ENCODE assay signal across 24 cellular contexts in genomic region chr7:157614457-157615020, GRCh38.
DNase-seq lines count a peak whose midpoint lies in the region; ATAC-seq, FAIRE-seq and TF ChIP-seq lines count a peak whose summit lies in the region.
"Had no signal": no experiment of that assay in that cellular context is flagged by ENCODE, and none has a peak within 500 bp of the region (broad histone marks: within the 10 kb centered on the region; RNA-seq: fewer than 3 reads in every experiment).

No MANE protein-coding gene starts in this region.

- no peaks in the 10 kb centered on the region for H3K36me3 Mint-ChIP-seq in activated naive CD4-positive, alpha-beta T cell treated with anti-CD3 and anti-CD28 coated beads, Interleukin-2, amount 50 U/mL, for 24 hours
- no peaks in the 10 kb centered on the region for H3K36me3 Mint-ChIP-seq in activated naive CD4-positive, alpha-beta T cell treated with anti-CD3 and anti-CD28 coated beads for 36 hours (ENCODE audit: low read depth)
- H3K36me3 Mint-ChIP-seq in CD4-positive, alpha-beta memory T cell, result no peaks in the 10 kb centered on the region
- H3K36me3 Mint-ChIP-seq: stimulated activated memory B cell treated with anti-CD40 and anti-IgM and Interleukin-4, amounts not matched to agents 10 μg/mL and 1 μg/mL and 100 μg/mL, for 72 hours had no signal

- no peak overlapping the region for H3K27ac ChIP-seq in CD4-positive, alpha-beta memory T cell (ENCODE audit: low read depth, low read length)
- H3K27ac ChIP-seq in K562 (ENCODE audit: extremely low read depth, low read depth, low read length) (no peak overlapping the region), osteoblast (ENCODE audit: low read depth, low read length) (no peak overlapping the region)
- H3K27ac ChIP-seq: cardiac muscle cell, esophagus squamous epithelium, upper lobe of left lung had no signal

- peaks cover 8% of the 10 kb centered on the region for H3K4me1 ChIP-seq in CD4-positive, alpha-beta memory T cell (ENCODE audit: insufficient read depth, low read length)
- H3K4me1 ChIP-seq in K562 (replicated peaks in 1 of 2; ENCODE audit: control insufficient read depth in 2 of 2, insufficient read depth in 2 of 2, low read length in 2 of 2) (peaks cover 0 to 26% of the 10 kb centered on the region in 2 experiments; a peak in 1 of 5 replicates), osteoblast (ENCODE audit: insufficient read depth, low read length) (no peaks in the 10 kb centered on the region)

- H3K9me3 ChIP-seq in CD4-positive, alpha-beta memory T cell (ENCODE audit: control insufficient read depth in 1 of 2, low read length in 2 of 2), result no peaks in the 10 kb centered on the region
- H3K9me3 ChIP-seq in K562 (replicated peaks; ENCODE audit: control insufficient read depth, insufficient read depth, low read depth, low read length), result no peaks in the 10 kb centered on the region
- H3K9me3 ChIP-seq in osteoblast (ENCODE audit: low read depth, low read length), result no peaks in the 10 kb centered on the region
- H3K9me3 ChIP-seq: esophagus squamous epithelium, upper lobe of left lung had no signal

- H3K36me3 ChIP-seq in CD4-positive, alpha-beta memory T cell (ENCODE audit: insufficient read depth, low read length), result no peaks in the 10 kb centered on the region
- H3K36me3 ChIP-seq in K562 (ENCODE audit: control insufficient read depth, insufficient read depth, low read length) (no peaks in the 10 kb centered on the region), osteoblast (ENCODE audit: insufficient read depth, low read length) (no peaks in the 10 kb centered on the region)
- H3K36me3 ChIP-seq: cardiac muscle cell, esophagus squamous epithelium, upper lobe of left lung had no signal

- H3K4me2 ChIP-seq in K562 (ENCODE audit: insufficient read depth, low read length), result no peak overlapping the region
- H3K4me2 ChIP-seq in osteoblast (ENCODE audit: insufficient read depth, low read length), result no peak overlapping the region

- no peaks in the 10 kb centered on the region for H3K79me2 ChIP-seq in K562 (ENCODE audit: control insufficient read depth, insufficient read depth, low read length)
- H3K79me2 ChIP-seq in osteoblast (ENCODE audit: insufficient read depth, low read length), result no peaks in the 10 kb centered on the region

- no peaks in the 10 kb centered on the region for H3K27me3 Mint-ChIP-seq in activated naive CD4-positive, alpha-beta T cell treated with anti-CD3 and anti-CD28 coated beads, Interleukin-2, amount 50 U/mL, for 24 hours
- H3K27me3 Mint-ChIP-seq in activated naive CD4-positive, alpha-beta T cell treated with anti-CD3 and anti-CD28 coated beads for 36 hours (ENCODE audit: low read depth), result no peaks in the 10 kb centered on the region
- no peaks in the 10 kb centered on the region for H3K27me3 Mint-ChIP-seq in CD4-positive, alpha-beta memory T cell

- 0% methylated on average over 12 of the region's 12 CpGs for WGBS in K562 (ENCODE audit: insufficient coverage, low coverage, missing lambda C conversion rate)

- peaks cover 19% of the 10 kb centered on the region for H4K20me1 ChIP-seq in K562 (replicated peaks; ENCODE audit: control insufficient read depth, insufficient read depth, low read length)
- H4K20me1 ChIP-seq in osteoblast (ENCODE audit: insufficient read depth, low read length), result no peaks in the 10 kb centered on the region

- ATAC-seq in K562, result no peak
- ATAC-seq in HG03521 (IDR thresholded peaks at IDR 0.05; ENCODE audit: unreplicated experiment), result no peak
- ATAC-seq: activated T-cell treated with anti-CD3 and anti-CD28 coated beads, Interleukin-2, amount 50 U/mL, for 72 hours; SK-N-SH treated with all-trans-retinoic acid at 6 μM for 48 hours; stimulated activated memory B cell treated with anti-CD40 and anti-IgM and Interleukin-4, amounts not matched to agents 10 μg/mL and 1 μg/mL and 100 μg/mL, for 72 hours had no signal

- no peak overlapping the region for H2AFZ ChIP-seq in K562 (ENCODE audit: low read depth, low read length)
- H2AFZ ChIP-seq in osteoblast (ENCODE audit: low read length), result no peak overlapping the region

- TF ChIP-seq RAD21 in K562 (CRISPR knock-in tag; conservative IDR thresholded peaks at IDR 0.05 in 1 of 2, IDR thresholded peaks at IDR 0.05 in 1 of 2), result no peak

- H3K4me1 Mint-ChIP-seq in activated naive CD4-positive, alpha-beta T cell treated with anti-CD3 and anti-CD28 coated beads, Interleukin-2, amount 50 U/mL, for 24 hours, result peaks cover 11% of the 10 kb centered on the region
- peaks cover 10% of the 10 kb centered on the region for H3K4me1 Mint-ChIP-seq in activated naive CD4-positive, alpha-beta T cell treated with anti-CD3 and anti-CD28 coated beads for 36 hours (ENCODE audit: low read depth)
- H3K4me1 Mint-ChIP-seq in CD4-positive, alpha-beta memory T cell, result peaks cover 5 to 18% (median 13%) of the 10 kb centered on the region in 4 donors

- CTCF ChIA-PET in activated naive CD4-positive, alpha-beta T cell treated with anti-CD3 and anti-CD28 coated beads for 36 hours (lab: Charles Lee), result interaction anchor here (0.6 to 1.2 kb wide), 2 partner anchors 11 to 1501 kb away, joined by 3 read pairs; no protein-coding TSS in a partner anchor
- CTCF ChIA-PET in CD4-positive, alpha-beta memory T cell (lab: Charles Lee; ENCODE audit: partially characterized antibody), result interaction anchor here (0.9 to 3.7 kb wide), 3 partner anchors 9 to 26 kb away, joined by 3 to 19 read pairs (median 4); no protein-coding TSS in a partner anchor
- CTCF ChIA-PET in K562 (lab: Yijun Ruan, JAX; ENCODE audit: low intra/inter-chr PET ratio), result no interaction called here

- no peak overlapping the region for H3K27ac Mint-ChIP-seq in activated naive CD4-positive, alpha-beta T cell treated with anti-CD3 and anti-CD28 coated beads, Interleukin-2, amount 50 U/mL, for 24 hours
- no peak overlapping the region for H3K27ac Mint-ChIP-seq in activated naive CD4-positive, alpha-beta T cell treated with anti-CD3 and anti-CD28 coated beads for 36 hours
- peak overlapping the region in 6 of 7 donors; percentile 0 to 84 (median 48) for H3K27ac Mint-ChIP-seq in CD4-positive, alpha-beta memory T cell
- H3K27ac Mint-ChIP-seq: activated T-cell treated with anti-CD3 and anti-CD28 coated beads, Interleukin-2, amount 50 U/mL, for 72 hours; H9; stimulated activated memory B cell treated with anti-CD40 and anti-IgM and Interleukin-4, amounts not matched to agents 10 μg/mL and 1 μg/mL and 100 μg/mL, for 72 hours had no signal

- no peak for DNase-seq in activated naive CD4-positive, alpha-beta T cell treated with anti-CD3 and anti-CD28 coated beads for 36 hours
- DNase-seq in CD4-positive, alpha-beta memory T cell, result no peak
- DNase-seq in K562 (ENCODE audit: extremely low read depth in 1 of 4, low spot score in 3 of 4) (no peak), osteoblast (ENCODE audit: insufficient read length, low spot score, missing footprints) (peak; percentile 75), SIG-M5 treated with dmso at 0.1 percent for 504 hours (lab: John Stamatoyannopoulos, UW; ENCODE audit: unreplicated experiment) (no peak)
- DNase-seq in effector CD8-positive, alpha-beta T cell (lab: John Stamatoyannopoulos, UW), result no peak
- DNase-seq: activated CD4-positive, alpha-beta T cell treated with anti-CD3 and anti-CD28 coated beads, Interleukin-2, amount 50 U/mL, for 1 hour; activated naive CD4-positive, alpha-beta T cell; activated T-cell treated with anti-CD3 and anti-CD28 coated beads, Interleukin-2, amount 50 U/mL, for 72 hours; esophagus squamous epithelium; hippocampal formation; NCI-H1105 treated with DMSO at 0.1 percent for 48 hours; NCI-H345; stimulated activated CD4-positive, alpha-beta T cell treated with anti-CD3 and anti-CD28 coated beads, Interleukin-4, amount 100 ng/mL, for 24 hours; substantia nigra; upper lobe of left lung had no signal

- no peak for TF ChIP-seq EP300 in K562 (IDR thresholded peaks at IDR 0.05; ENCODE audit: low read length)

- POLR2A ChIA-PET in CD4-positive, alpha-beta memory T cell (lab: Charles Lee; ENCODE audit: partially characterized antibody), result interaction anchor here (0.5 to 3.3 kb wide), 2 partner anchors 12 to 143 kb away, joined by 3 to 30 read pairs; no protein-coding TSS in a partner anchor
- POLR2A ChIA-PET in K562 (lab: Yijun Ruan, JAX), result interaction anchor here (1.6 kb wide), 1 partner anchor 13 kb away, joined by 5 read pairs; no protein-coding TSS in a partner anchor

- no peaks in the 10 kb centered on the region for H3K9me1 ChIP-seq in K562 (ENCODE audit: control insufficient read depth, insufficient read depth, low read length)

- H3K9ac ChIP-seq in K562 (ENCODE audit: insufficient read depth in 1 of 2, low read depth in 2 of 2, low read length in 2 of 2), result no peak overlapping the region

- in situ Hi-C loops in K562 (cut with MboI), result no loop called here

- no peak for FAIRE-seq in K562 (lab: Jason Lieb, UNC)
- FAIRE-seq: frontal cortex had no signal

- intact Hi-C loops in activated naive CD4-positive, alpha-beta T cell treated with anti-CD3 and anti-CD28 coated beads for 36 hours (cut with micrococcal nuclease), result loop anchor here (5.0 kb wide), 1 partner anchor 263 kb away; no protein-coding TSS in a partner anchor
- intact Hi-C loops in CD4-positive, alpha-beta memory T cell (cut with micrococcal nuclease), result loop anchor here (5.0 kb wide), 3 partner anchors 73 to 972 kb away; partner anchors contain the start of gene RNF32
- intact Hi-C loops in K562 (cut with micrococcal nuclease), result no loop called here

- H3K9me3 Mint-ChIP-seq in activated naive CD4-positive, alpha-beta T cell treated with anti-CD3 and anti-CD28 coated beads, Interleukin-2, amount 50 U/mL, for 24 hours, result no peaks in the 10 kb centered on the region
- no peaks in the 10 kb centered on the region for H3K9me3 Mint-ChIP-seq in activated naive CD4-positive, alpha-beta T cell treated with anti-CD3 and anti-CD28 coated beads for 36 hours
- H3K9me3 Mint-ChIP-seq in CD4-positive, alpha-beta memory T cell, result peaks cover 0 to 2% (median 0%) of the 10 kb centered on the region in 8 donors
- H3K9me3 Mint-ChIP-seq: activated T-cell treated with anti-CD3 and anti-CD28 coated beads, Interleukin-2, amount 50 U/mL, for 72 hours; H9; nephron had no signal

- H3K4me3 Mint-ChIP-seq in activated naive CD4-positive, alpha-beta T cell treated with anti-CD3 and anti-CD28 coated beads, Interleukin-2, amount 50 U/mL, for 24 hours, result peak overlapping the region; percentile 50
- H3K4me3 Mint-ChIP-seq in activated naive CD4-positive, alpha-beta T cell treated with anti-CD3 and anti-CD28 coated beads for 36 hours, result no peak overlapping the region
- H3K4me3 Mint-ChIP-seq in CD4-positive, alpha-beta memory T cell, result peak overlapping the region in 5 of 8 donors; percentile 47 to 77 (median 60)
- H3K4me3 Mint-ChIP-seq: H9; stimulated activated memory B cell treated with anti-CD40 and anti-IgM and Interleukin-4, amounts not matched to agents 10 μg/mL and 1 μg/mL and 100 μg/mL, for 72 hours had no signal

- TF ChIP-seq CTCF in K562 (IDR thresholded peaks at IDR 0.05 in 2 of 3, conservative IDR thresholded peaks at IDR 0.05 in 1 of 3; ENCODE audit: insufficient read depth in 2 of 3, low read depth in 1 of 3, low read length in 3 of 3) (no peak), osteoblast (IDR thresholded peaks at IDR 0.05; ENCODE audit: extremely low read depth, low read depth, low read length) (no peak)

- H3K27me3 ChIP-seq in CD4-positive, alpha-beta memory T cell (ENCODE audit: insufficient read depth, low read length), result no peaks in the 10 kb centered on the region
- peaks cover 84 to 98% of the 10 kb centered on the region in 2 experiments for H3K27me3 ChIP-seq in K562 (ENCODE audit: control insufficient read depth in 2 of 2, insufficient read depth in 2 of 2, low read length in 2 of 2)
- no peaks in the 10 kb centered on the region for H3K27me3 ChIP-seq in osteoblast (ENCODE audit: insufficient read depth, low read length)
- H3K27me3 ChIP-seq: cardiac muscle cell had no signal

- H3K4me3 ChIP-seq in CD4-positive, alpha-beta memory T cell (ENCODE audit: low read length in 2 of 2), result no peak overlapping the region
- H3K4me3 ChIP-seq in K562 (no peak overlapping the region), osteoblast (ENCODE audit: insufficient read depth, low read length) (no peak overlapping the region)
- H3K4me3 ChIP-seq: cardiac muscle cell had no signal

- TF ChIP-seq POLR2A in K562 (conservative IDR thresholded peaks at IDR 0.05), result no peak

- BruUV-seq in K562 (replicated peaks; lab: Mats Ljungman, UMichigan), result no TSS peak

Comparison
In these comparisons a context has a peak if more than half of its experiments do, and no peak if none do; other contexts are left out.
1. H3K27ac Mint-ChIP-seq: peak in CD4-positive, alpha-beta memory T cell (6 of 7); none in activated naive CD4-positive, alpha-beta T cell treated with anti-CD3 and anti-CD28 coated beads, Interleukin-2, amount 50 U/mL, for 24 hours (single experiment) and activated naive CD4-positive, alpha-beta T cell treated with anti-CD3 and anti-CD28 coated beads for 36 hours (single experiment).